Comparison of ENCODE assay signal across 1 cellular context in the genomic region with DNA sequence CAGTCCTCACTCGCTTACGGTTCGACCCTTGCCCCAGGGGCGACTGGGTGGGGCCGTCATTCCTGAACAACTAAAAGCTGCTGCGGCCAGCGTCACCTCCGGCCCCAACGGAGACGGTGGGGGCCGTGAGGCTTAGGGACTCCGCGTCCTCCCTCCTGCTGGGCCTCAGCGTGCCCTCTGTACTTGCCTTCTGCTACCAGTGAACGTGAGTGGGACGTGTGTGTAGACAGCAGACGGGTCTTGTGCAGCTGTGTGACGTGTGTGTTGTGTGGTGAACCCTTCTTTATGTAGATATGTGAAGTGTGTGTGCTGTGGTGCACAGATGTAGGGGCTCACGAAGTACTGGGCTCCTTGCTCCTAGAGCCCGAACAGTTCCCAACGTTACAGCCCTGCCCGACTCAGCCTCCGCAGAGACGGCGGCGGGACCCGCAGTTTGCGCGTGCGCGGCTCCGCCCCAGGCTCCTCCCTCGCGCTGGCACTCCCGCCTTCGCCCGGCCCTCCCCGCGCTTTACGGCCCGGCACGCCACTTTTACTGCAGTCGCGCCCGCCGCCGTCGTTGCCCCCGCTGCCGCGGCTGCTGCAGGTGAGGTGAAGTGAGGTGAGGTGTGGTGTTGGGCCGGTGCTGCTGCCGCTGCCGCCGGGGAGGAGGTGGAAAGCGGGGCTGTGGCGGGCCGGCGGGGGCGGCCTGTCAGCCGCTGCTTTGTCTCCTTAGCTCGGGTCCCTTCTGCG.
TF ChIP-seq lines count a peak whose summit lies in the region.

A gene (plus strand): TSS at position 535 of the 729 bp plus-strand sequence. CDS start 235 bp downstream, outside the sequence.

TF ChIP-seq in HepG2, 621 proteins besides CTCF, POLR2A, EP300 and RAD21 (continued from another document and continues in another):
- TF ChIP-seq LCORL (IDR thresholded peaks at IDR 0.05) (no peak), LCORL (CRISPR knock-in tag; IDR thresholded peaks at IDR 0.05) (peak; percentile 97), ZFYVE20 (CRISPR knock-in tag; IDR thresholded peaks at IDR 0.05; ENCODE audit: borderline replicate concordance, low read depth) (no peak), ZNF879 (CRISPR knock-in tag; IDR thresholded peaks at IDR 0.05) (peak; percentile 78; the same call in 1 of the 2 replicates), KDM5B (CRISPR knock-in tag; IDR thresholded peaks at IDR 0.05; ENCODE audit: borderline replicate concordance) (peak; percentile 97), ZNF501 (CRISPR knock-in tag; IDR thresholded peaks at IDR 0.05) (peak; percentile 95), MAFK (conservative IDR thresholded peaks at IDR 0.05 in 1 of 2, IDR thresholded peaks at IDR 0.05 in 1 of 2; ENCODE audit: low read length in 2 of 2) (no peak), ZNF75D (CRISPR knock-in tag; IDR thresholded peaks at IDR 0.05; ENCODE audit: borderline replicate concordance) (no peak), NKX3-1 (CRISPR knock-in tag; IDR thresholded peaks at IDR 0.05) (peak; percentile 75; the same call in 1 of the 2 replicates), HOXA5 (CRISPR knock-in tag; IDR thresholded peaks at IDR 0.05) (peak; percentile 55), SKI (IDR thresholded peaks at IDR 0.05; ENCODE audit: partially characterized antibody) (peak; percentile 66), HOXA7 (CRISPR knock-in tag; IDR thresholded peaks at IDR 0.05) (no peak), ATRX (CRISPR knock-in tag; IDR thresholded peaks at IDR 0.05; ENCODE audit: borderline replicate concordance) (0 out of 2 replicates have a peak, but pooled peaks have one; percentile 85), NFE2 (CRISPR knock-in tag; IDR thresholded peaks at IDR 0.05) (no peak), ZNF615 (CRISPR knock-in tag; IDR thresholded peaks at IDR 0.05; ENCODE audit: borderline replicate concordance) (no peak; the same call in 1 of the 2 replicates), NFYC (CRISPR knock-in tag; IDR thresholded peaks at IDR 0.05) (no peak), POLR2G (IDR thresholded peaks at IDR 0.05; ENCODE audit: low read depth, low read length) (peak; percentile 97), ARNT2 (CRISPR knock-in tag; IDR thresholded peaks at IDR 0.05; ENCODE audit: low read depth) (peak; percentile 96), ZNF747 (CRISPR knock-in tag; IDR thresholded peaks at IDR 0.05; ENCODE audit: borderline replicate concordance) (peak; percentile 94), ZNF891 (CRISPR knock-in tag; IDR thresholded peaks at IDR 0.05) (0 out of 2 replicates have a peak, but pooled peaks have one; percentile 19), ZNF556 (CRISPR knock-in tag; IDR thresholded peaks at IDR 0.05; ENCODE audit: borderline replicate concordance) (peak; percentile 14; the same call in 1 of the 2 replicates), EED (CRISPR knock-in tag; IDR thresholded peaks at IDR 0.05) (peak; percentile 64), STAT5B (CRISPR knock-in tag; IDR thresholded peaks at IDR 0.05) (peak; percentile 77), ZNF274 (CRISPR knock-in tag; IDR thresholded peaks at IDR 0.05) (no peak; the same call in 1 of the 2 replicates), SRSF4 (IDR thresholded peaks at IDR 0.05; ENCODE audit: low read depth, low read length, poor library complexity, severe bottlenecking) (peak; percentile 52), ZNF619 (CRISPR knock-in tag; IDR thresholded peaks at IDR 0.05) (peak; percentile 97), CAMTA2 (CRISPR knock-in tag; IDR thresholded peaks at IDR 0.05; ENCODE audit: borderline replicate concordance) (peak; percentile 91; the same call in 1 of the 2 replicates), ZNF460 (CRISPR knock-in tag; IDR thresholded peaks at IDR 0.05; ENCODE audit: borderline replicate concordance) (no peak; the same call in 1 of the 2 replicates), SRY (CRISPR knock-in tag; IDR thresholded peaks at IDR 0.05) (peak; percentile 78; the same call in 1 of the 2 replicates), MEIS1 (CRISPR knock-in tag; IDR thresholded peaks at IDR 0.05; ENCODE audit: borderline replicate concordance) (peak; percentile 38; the same call in 1 of the 2 replicates), HMGA1 (CRISPR knock-in tag; conservative IDR thresholded peaks at IDR 0.05) (no peak; the same call in 1 of the 2 replicates), ZNF589 (CRISPR knock-in tag; conservative IDR thresholded peaks at IDR 0.05) (peak; percentile 97), ZNF746 (CRISPR knock-in tag; IDR thresholded peaks at IDR 0.05) (peak; percentile 84), ZNF788 (CRISPR knock-in tag; IDR thresholded peaks at IDR 0.05; ENCODE audit: borderline replicate concordance) (peak; percentile 87), CREM (IDR thresholded peaks at IDR 0.05) (peak; percentile 74; the same call in 1 of the 2 replicates), CREM (CRISPR knock-in tag; IDR thresholded peaks at IDR 0.05) (no peak), HMG20B (CRISPR knock-in tag; conservative IDR thresholded peaks at IDR 0.05) (peak; percentile 24; the same call in 1 of the 2 replicates), ZBTB8A (CRISPR knock-in tag; IDR thresholded peaks at IDR 0.05; ENCODE audit: borderline replicate concordance, low read depth) (no peak)
- TF ChIP-seq, protein P1, sequence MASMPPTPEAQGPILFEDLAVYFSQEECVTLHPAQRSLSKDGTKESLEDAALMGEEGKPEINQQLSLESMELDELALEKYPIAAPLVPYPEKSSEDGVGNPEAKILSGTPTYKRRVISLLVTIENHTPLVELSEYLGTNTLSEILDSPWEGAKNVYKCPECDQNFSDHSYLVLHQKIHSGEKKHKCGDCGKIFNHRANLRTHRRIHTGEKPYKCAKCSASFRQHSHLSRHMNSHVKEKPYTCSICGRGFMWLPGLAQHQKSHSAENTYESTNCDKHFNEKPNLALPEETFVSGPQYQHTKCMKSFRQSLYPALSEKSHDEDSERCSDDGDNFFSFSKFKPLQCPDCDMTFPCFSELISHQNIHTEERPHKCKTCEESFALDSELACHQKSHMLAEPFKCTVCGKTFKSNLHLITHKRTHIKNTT (CRISPR knock-in tag; IDR thresholded peaks at IDR 0.05) = no peak
- TF ChIP-seq, protein P2, sequence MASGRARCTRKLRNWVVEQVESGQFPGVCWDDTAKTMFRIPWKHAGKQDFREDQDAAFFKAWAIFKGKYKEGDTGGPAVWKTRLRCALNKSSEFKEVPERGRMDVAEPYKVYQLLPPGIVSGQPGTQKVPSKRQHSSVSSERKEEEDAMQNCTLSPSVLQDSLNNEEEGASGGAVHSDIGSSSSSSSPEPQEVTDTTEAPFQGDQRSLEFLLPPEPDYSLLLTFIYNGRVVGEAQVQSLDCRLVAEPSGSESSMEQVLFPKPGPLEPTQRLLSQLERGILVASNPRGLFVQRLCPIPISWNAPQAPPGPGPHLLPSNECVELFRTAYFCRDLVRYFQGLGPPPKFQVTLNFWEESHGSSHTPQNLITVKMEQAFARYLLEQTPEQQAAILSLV (CRISPR knock-in tag; IDR thresholded peaks at IDR 0.05; ENCODE audit: borderline replicate concordance) = peak; percentile 97
- TF ChIP-seq, protein P3, sequence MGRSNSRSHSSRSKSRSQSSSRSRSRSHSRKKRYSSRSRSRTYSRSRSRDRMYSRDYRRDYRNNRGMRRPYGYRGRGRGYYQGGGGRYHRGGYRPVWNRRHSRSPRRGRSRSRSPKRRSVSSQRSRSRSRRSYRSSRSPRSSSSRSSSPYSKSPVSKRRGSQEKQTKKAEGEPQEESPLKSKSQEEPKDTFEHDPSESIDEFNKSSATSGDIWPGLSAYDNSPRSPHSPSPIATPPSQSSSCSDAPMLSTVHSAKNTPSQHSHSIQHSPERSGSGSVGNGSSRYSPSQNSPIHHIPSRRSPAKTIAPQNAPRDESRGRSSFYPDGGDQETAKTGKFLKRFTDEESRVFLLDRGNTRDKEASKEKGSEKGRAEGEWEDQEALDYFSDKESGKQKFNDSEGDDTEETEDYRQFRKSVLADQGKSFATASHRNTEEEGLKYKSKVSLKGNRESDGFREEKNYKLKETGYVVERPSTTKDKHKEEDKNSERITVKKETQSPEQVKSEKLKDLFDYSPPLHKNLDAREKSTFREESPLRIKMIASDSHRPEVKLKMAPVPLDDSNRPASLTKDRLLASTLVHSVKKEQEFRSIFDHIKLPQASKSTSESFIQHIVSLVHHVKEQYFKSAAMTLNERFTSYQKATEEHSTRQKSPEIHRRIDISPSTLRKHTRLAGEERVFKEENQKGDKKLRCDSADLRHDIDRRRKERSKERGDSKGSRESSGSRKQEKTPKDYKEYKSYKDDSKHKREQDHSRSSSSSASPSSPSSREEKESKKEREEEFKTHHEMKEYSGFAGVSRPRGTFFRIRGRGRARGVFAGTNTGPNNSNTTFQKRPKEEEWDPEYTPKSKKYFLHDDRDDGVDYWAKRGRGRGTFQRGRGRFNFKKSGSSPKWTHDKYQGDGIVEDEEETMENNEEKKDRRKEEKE (IDR thresholded peaks at IDR 0.05) = no peak
- TF ChIP-seq, protein P4, sequence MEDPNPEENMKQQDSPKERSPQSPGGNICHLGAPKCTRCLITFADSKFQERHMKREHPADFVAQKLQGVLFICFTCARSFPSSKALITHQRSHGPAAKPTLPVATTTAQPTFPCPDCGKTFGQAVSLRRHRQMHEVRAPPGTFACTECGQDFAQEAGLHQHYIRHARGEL (CRISPR knock-in tag; IDR thresholded peaks at IDR 0.05) = 0 out of 2 replicates have a peak, but pooled peaks have one; percentile 62
- TF ChIP-seq, protein P5, sequence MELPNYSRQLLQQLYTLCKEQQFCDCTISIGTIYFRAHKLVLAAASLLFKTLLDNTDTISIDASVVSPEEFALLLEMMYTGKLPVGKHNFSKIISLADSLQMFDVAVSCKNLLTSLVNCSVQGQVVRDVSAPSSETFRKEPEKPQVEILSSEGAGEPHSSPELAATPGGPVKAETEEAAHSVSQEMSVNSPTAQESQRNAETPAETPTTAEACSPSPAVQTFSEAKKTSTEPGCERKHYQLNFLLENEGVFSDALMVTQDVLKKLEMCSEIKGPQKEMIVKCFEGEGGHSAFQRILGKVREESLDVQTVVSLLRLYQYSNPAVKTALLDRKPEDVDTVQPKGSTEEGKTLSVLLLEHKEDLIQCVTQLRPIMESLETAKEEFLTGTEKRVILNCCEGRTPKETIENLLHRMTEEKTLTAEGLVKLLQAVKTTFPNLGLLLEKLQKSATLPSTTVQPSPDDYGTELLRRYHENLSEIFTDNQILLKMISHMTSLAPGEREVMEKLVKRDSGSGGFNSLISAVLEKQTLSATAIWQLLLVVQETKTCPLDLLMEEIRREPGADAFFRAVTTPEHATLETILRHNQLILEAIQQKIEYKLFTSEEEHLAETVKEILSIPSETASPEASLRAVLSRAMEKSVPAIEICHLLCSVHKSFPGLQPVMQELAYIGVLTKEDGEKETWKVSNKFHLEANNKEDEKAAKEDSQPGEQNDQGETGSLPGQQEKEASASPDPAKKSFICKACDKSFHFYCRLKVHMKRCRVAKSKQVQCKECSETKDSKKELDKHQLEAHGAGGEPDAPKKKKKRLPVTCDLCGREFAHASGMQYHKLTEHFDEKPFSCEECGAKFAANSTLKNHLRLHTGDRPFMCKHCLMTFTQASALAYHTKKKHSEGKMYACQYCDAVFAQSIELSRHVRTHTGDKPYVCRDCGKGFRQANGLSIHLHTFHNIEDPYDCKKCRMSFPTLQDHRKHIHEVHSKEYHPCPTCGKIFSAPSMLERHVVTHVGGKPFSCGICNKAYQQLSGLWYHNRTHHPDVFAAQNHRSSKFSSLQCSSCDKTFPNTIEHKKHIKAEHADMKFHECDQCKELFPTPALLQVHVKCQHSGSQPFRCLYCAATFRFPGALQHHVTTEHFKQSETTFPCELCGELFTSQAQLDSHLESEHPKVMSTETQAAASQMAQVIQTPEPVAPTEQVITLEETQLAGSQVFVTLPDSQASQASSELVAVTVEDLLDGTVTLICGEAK (IDR thresholded peaks at IDR 0.05) = no peak
- TF ChIP-seq, protein P5 (CRISPR knock-in tag; IDR thresholded peaks at IDR 0.05) = peak; percentile 54; the same call in 1 of the 2 replicates
- TF ChIP-seq, protein P6, sequence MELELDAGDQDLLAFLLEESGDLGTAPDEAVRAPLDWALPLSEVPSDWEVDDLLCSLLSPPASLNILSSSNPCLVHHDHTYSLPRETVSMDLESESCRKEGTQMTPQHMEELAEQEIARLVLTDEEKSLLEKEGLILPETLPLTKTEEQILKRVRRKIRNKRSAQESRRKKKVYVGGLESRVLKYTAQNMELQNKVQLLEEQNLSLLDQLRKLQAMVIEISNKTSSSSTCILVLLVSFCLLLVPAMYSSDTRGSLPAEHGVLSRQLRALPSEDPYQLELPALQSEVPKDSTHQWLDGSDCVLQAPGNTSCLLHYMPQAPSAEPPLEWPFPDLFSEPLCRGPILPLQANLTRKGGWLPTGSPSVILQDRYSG (CRISPR knock-in tag; IDR thresholded peaks at IDR 0.05) = peak; percentile 89; the same call in 1 of the 2 replicates
